In the genomic region with DNA sequence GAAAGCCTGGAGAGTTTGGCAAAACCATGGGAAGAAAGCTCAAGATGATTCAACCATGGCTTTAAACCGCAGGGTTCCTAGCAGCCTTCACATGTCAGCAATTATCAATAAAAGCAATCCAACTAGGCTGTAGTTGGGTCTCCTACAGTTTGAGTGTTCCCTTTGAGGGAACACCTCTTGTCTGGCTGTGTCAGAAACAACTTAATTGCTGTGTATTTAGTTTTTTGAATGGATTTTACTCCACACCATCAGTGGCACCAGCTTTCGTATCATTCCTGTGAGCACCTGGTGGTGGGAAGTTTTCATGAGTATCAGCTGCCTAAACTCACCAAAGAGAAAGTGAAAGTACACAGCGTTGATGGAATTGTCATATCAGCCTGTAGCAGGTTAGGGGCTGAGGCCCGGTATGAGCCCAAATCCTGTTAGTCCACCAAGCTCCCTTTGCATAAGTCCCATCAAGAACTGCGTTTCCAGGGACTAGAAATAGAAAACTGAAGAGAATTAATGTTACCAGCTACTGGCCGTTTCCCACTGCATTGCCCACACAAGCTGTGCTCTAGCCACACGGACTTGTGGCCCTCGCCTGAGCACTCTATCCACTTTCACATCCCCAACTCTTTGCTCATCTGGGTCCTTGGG, we compare ENCODE assay signal across 9 cellular contexts. TPM values are rescaled to one million over a fixed set of nuclear protein-coding genes. Genes with fewer than 3 reads are reported as not detected.
DNase-seq lines count a peak whose midpoint lies in the region; ATAC-seq and TF ChIP-seq lines count a peak whose summit lies in the region.
"Had no signal": no experiment of that assay in that cellular context is flagged by ENCODE, and none has a peak within 500 bp of the region (broad histone marks: within the 10 kb centered on the region; RNA-seq: fewer than 3 reads in every experiment).

No MANE protein-coding gene starts in this region.

- H3K4me3 ChIP-seq in CD4-positive, alpha-beta memory T cell (ENCODE audit: low read length in 2 of 2), result peak overlapping the region; percentile 38 to 45
- H3K4me3 ChIP-seq in SJCRH30, result no peak overlapping the region
- peak overlapping the region; percentile 64 for H3K4me3 ChIP-seq in naive thymus-derived CD4-positive, alpha-beta T cell (ENCODE audit: low read length)

- no peaks in the 10 kb centered on the region for H3K9me3 Mint-ChIP-seq in CD4-positive, alpha-beta memory T cell
- no peaks in the 10 kb centered on the region for H3K9me3 Mint-ChIP-seq in brain
- peaks cover 0 to 5% (median 0%) of the 10 kb centered on the region in 11 donors for H3K9me3 Mint-ChIP-seq in naive thymus-derived CD4-positive, alpha-beta T cell

- peak overlapping the region; percentile 55 to 99 (median 97) for H3K27ac Mint-ChIP-seq in CD4-positive, alpha-beta memory T cell
- H3K27ac Mint-ChIP-seq in brain, result peak overlapping the region; percentile 16 to 94 (median 84)
- H3K27ac Mint-ChIP-seq in naive thymus-derived CD4-positive, alpha-beta T cell, result peak overlapping the region; percentile 88 to 99 (median 96)

- CTCF ChIA-PET in CD4-positive, alpha-beta memory T cell (lab: Charles Lee; ENCODE audit: partially characterized antibody), result interaction anchor here (1.0 to 2.6 kb wide), 7 partner anchors 11 to 196 kb away, joined by 3 to 27 read pairs (median 4); a partner anchor contains a TSS
- CTCF ChIA-PET in naive thymus-derived CD4-positive, alpha-beta T cell (lab: Charles Lee), result interaction anchor here (1.4 kb wide), 2 partner anchors 81 to 84 kb away, joined by 4 to 5 read pairs; no protein-coding TSS in a partner anchor

- no peak for TF ChIP-seq CTCF in brain (conservative IDR thresholded peaks at IDR 0.05)

- DNase-seq in CD4-positive, alpha-beta memory T cell, result peak; percentile 50 to 70 (median 61)
- no peak for DNase-seq in SJCRH30
- DNase-seq in naive thymus-derived CD4-positive, alpha-beta T cell, result peak in 7 of 9 donors; percentile 58 to 78 (median 68)
- DNase-seq in putamen (ENCODE audit: low spot score), result no peak
- DNase-seq in substantia nigra (lab: John Stamatoyannopoulos, UW), result no peak

- POLR2A ChIA-PET in CD4-positive, alpha-beta memory T cell (lab: Charles Lee; ENCODE audit: partially characterized antibody), result interaction anchor here (0.8 to 2.6 kb wide), 8 partner anchors 11 to 302 kb away, joined by 3 to 10 read pairs (median 5); a partner anchor contains a TSS
- POLR2A ChIA-PET in naive thymus-derived CD4-positive, alpha-beta T cell (lab: Charles Lee), result interaction anchor here (0.6 to 1.8 kb wide), 6 partner anchors 9 to 143 kb away, joined by 3 to 5 read pairs (median 4); no protein-coding TSS in a partner anchor

- peak overlapping the region; percentile 57 for H3K27ac ChIP-seq in CD4-positive, alpha-beta memory T cell (ENCODE audit: low read depth, low read length)
- peak overlapping the region; percentile 46; the same call in 1 of the 2 replicates for H3K27ac ChIP-seq in SJCRH30
- peak overlapping the region; percentile 67 for H3K27ac ChIP-seq in naive thymus-derived CD4-positive, alpha-beta T cell (ENCODE audit: low read depth, low read length)
- no peak overlapping the region for H3K27ac ChIP-seq in substantia nigra (ENCODE audit: low read depth, low read length, poor library complexity, severe bottlenecking)

- H3K4me3 Mint-ChIP-seq in CD4-positive, alpha-beta memory T cell, result peak overlapping the region; percentile 86 to 95 (median 94)
- peak overlapping the region in 1 of 5 experiments; percentile 15 for H3K4me3 Mint-ChIP-seq in brain
- peak overlapping the region; percentile 82 to 97 (median 94) for H3K4me3 Mint-ChIP-seq in naive thymus-derived CD4-positive, alpha-beta T cell

- H3K4me1 Mint-ChIP-seq in CD4-positive, alpha-beta memory T cell, result peaks cover 35 to 57% (median 47%) of the 10 kb centered on the region in 4 donors
- H3K4me1 Mint-ChIP-seq in brain, result peaks cover 47% of the 10 kb centered on the region
- H3K4me1 Mint-ChIP-seq in naive thymus-derived CD4-positive, alpha-beta T cell, result peaks cover 35 to 72% (median 60%) of the 10 kb centered on the region in 7 donors

- peaks cover 0 to 3% of the 10 kb centered on the region in 2 donors for H3K36me3 Mint-ChIP-seq in CD4-positive, alpha-beta memory T cell
- no peaks in the 10 kb centered on the region for H3K36me3 Mint-ChIP-seq in brain
- H3K36me3 Mint-ChIP-seq in naive thymus-derived CD4-positive, alpha-beta T cell, result peaks cover 0 to 16% (median 4%) of the 10 kb centered on the region in 5 donors

- no peaks in the 10 kb centered on the region for H3K27me3 Mint-ChIP-seq in CD4-positive, alpha-beta memory T cell
- peaks cover 6% of the 10 kb centered on the region for H3K27me3 Mint-ChIP-seq in brain
- no peaks in the 10 kb centered on the region for H3K27me3 Mint-ChIP-seq in naive thymus-derived CD4-positive, alpha-beta T cell

- H3K27me3 ChIP-seq in CD4-positive, alpha-beta memory T cell (ENCODE audit: insufficient read depth, low read length), result no peaks in the 10 kb centered on the region
- no peaks in the 10 kb centered on the region for H3K27me3 ChIP-seq in SJCRH30
- H3K27me3 ChIP-seq in naive thymus-derived CD4-positive, alpha-beta T cell (ENCODE audit: control insufficient read depth in 2 of 2, insufficient read depth in 2 of 2, low read length in 2 of 2), result no peaks in the 10 kb centered on the region

- ATAC-seq in GM19043 (IDR thresholded peaks at IDR 0.05; ENCODE audit: low read depth, unreplicated experiment) (peak; percentile 48), HG03354 (IDR thresholded peaks at IDR 0.05; ENCODE audit: poor library complexity, severe bottlenecking, unreplicated experiment) (peak; percentile 67)
- ATAC-seq in naive thymus-derived CD4-positive, alpha-beta T cell, result peak; percentile 84

- H3K4me1 ChIP-seq in CD4-positive, alpha-beta memory T cell (ENCODE audit: insufficient read depth, low read length), result peaks cover 33% of the 10 kb centered on the region
- peaks cover 21% of the 10 kb centered on the region for H3K4me1 ChIP-seq in SJCRH30
- H3K4me1 ChIP-seq in naive thymus-derived CD4-positive, alpha-beta T cell (ENCODE audit: control insufficient read depth in 2 of 2, insufficient read depth in 2 of 2, low read length in 2 of 2), result peaks cover 23 to 32% of the 10 kb centered on the region in 2 donors

- intact Hi-C loops in CD4-positive, alpha-beta memory T cell (cut with micrococcal nuclease), result loop anchor here (2.0 kb wide), 1 partner anchor 14 kb away; no protein-coding TSS in a partner anchor
- intact Hi-C loops in naive thymus-derived CD4-positive, alpha-beta T cell (cut with micrococcal nuclease), result loop anchor here (1.0 to 10.0 kb wide), 5 partner anchors 13 to 967 kb away; a partner anchor contains a TSS

- H3K9me3 ChIP-seq in CD4-positive, alpha-beta memory T cell (ENCODE audit: control insufficient read depth in 1 of 2, low read length in 2 of 2), result no peaks in the 10 kb centered on the region
- no peaks in the 10 kb centered on the region for H3K9me3 ChIP-seq in SJCRH30 (replicated peaks)
- no peaks in the 10 kb centered on the region for H3K9me3 ChIP-seq in naive thymus-derived CD4-positive, alpha-beta T cell (ENCODE audit: control insufficient read depth in 2 of 3, low read length in 3 of 3)

- H3K36me3 ChIP-seq in CD4-positive, alpha-beta memory T cell (ENCODE audit: insufficient read depth, low read length), result no peaks in the 10 kb centered on the region
- no peaks in the 10 kb centered on the region for H3K36me3 ChIP-seq in SJCRH30
- no peaks in the 10 kb centered on the region for H3K36me3 ChIP-seq in naive thymus-derived CD4-positive, alpha-beta T cell (ENCODE audit: control insufficient read depth in 2 of 3, insufficient read depth in 3 of 3, low read length in 3 of 3)

RNA-seq across cellular contexts. Expression of a gene that starts 10.9 kb away (rescaled TPM):
- total RNA-seq in CD4-positive, alpha-beta memory T cell, result not detected
- polyA plus RNA-seq in CD4-positive, alpha-beta memory T cell, result under 1 TPM in 1 of 2 donors, not detected in 1; 0.30 TPM
- not detected in 2 replicates for total RNA-seq in SJCRH30 (2014; rRNA removed; shearing (Covaris generic))
- not detected for polyA plus RNA-seq in brain (ENCODE audit: insufficient read depth, low read depth, low replicate concordance)
- 1 to 10 TPM in 1 of 5 experiments, not detected in 4; 4.5 TPM for total RNA-seq in naive thymus-derived CD4-positive, alpha-beta T cell
- not detected for polyA plus RNA-seq in naive thymus-derived CD4-positive, alpha-beta T cell
- total RNA-seq: kidney epithelial cell had no signal

RNA-seq across cellular contexts. Expression of a gene that starts 16.9 kb away (rescaled TPM):
- total RNA-seq in CD4-positive, alpha-beta memory T cell, result not detected
- polyA plus RNA-seq in CD4-positive, alpha-beta memory T cell, result under 1 TPM in 1 of 2 donors, not detected in 1; 0.67 TPM
- total RNA-seq in SJCRH30 (2014; rRNA removed; shearing (Covaris generic)), result not detected in 2 replicates
- polyA plus RNA-seq in brain (ENCODE audit: insufficient read depth, low read depth, low replicate concordance), result not detected
- 1 to 10 TPM in 1 of 5 experiments, not detected in 4; 1.8 TPM for total RNA-seq in naive thymus-derived CD4-positive, alpha-beta T cell
- not detected for polyA plus RNA-seq in naive thymus-derived CD4-positive, alpha-beta T cell
- total RNA-seq: kidney epithelial cell had no signal

Comparison
In these comparisons a context has a peak if more than half of its experiments do, and no peak if none do; other contexts are left out.
1. DNase-seq: peak in CD4-positive, alpha-beta memory T cell (5 of 5) and naive thymus-derived CD4-positive, alpha-beta T cell (7 of 9); none in SJCRH30 (0 of 2), putamen (single experiment) and substantia nigra (0 of 49).
2. Peak in every context shown above with its lines, with median percentiles within 50 percentile points of each other: H3K27ac Mint-ChIP-seq and ATAC-seq.